Comparison of ENCODE assay signal across 8 cellular contexts in the genomic region with DNA sequence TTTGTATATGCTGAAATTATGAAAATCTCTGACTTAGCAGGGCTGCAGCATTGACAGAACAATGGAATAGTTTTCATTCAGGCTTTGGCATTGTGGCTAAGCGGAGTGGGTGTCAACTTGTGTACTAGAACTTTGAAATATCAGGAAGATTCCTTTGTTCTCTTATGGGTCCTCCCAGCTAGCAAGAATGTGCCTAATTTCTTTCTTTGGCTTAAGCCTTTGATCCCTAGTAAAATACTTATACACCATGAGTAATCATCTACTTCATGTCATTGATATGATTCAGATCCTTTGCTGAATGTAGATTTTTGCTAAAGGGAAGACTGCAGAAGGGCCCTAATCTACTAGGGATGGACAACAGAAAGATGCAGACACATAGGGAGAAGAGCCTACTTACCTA. TPM values are rescaled to one million over a fixed set of nuclear protein-coding genes. Genes with fewer than 3 reads are reported as not detected.
A peak's percentile ranks its signal among the peaks of the same experiment; 100 is the strongest.
DNase-seq lines count a peak whose midpoint lies in the region; ATAC-seq and TF ChIP-seq lines count a peak whose summit lies in the region.

No MANE protein-coding gene starts in this region.

- peaks cover 35% of the 10 kb centered on the region for H3K36me3 Mint-ChIP-seq in activated naive CD8-positive, alpha-beta T cell treated with anti-CD3 and anti-CD28 coated beads, Interleukin-2, amount 50 U/mL, for 24 hours (ENCODE audit: low read depth)

- intact Hi-C loops in left ventricle myocardium inferior (cut with micrococcal nuclease) = no loop called here
- intact Hi-C loops in cardiac septum (cut with DNase I) = no loop called here
- intact Hi-C loops in vagina (cut with DNase I) = no loop called here

- no peak for TF ChIP-seq POLR2A in vagina (IDR thresholded peaks at IDR 0.05)

- peak overlapping the region; percentile 61 for H3K4me3 Mint-ChIP-seq in activated naive CD8-positive, alpha-beta T cell treated with anti-CD3 and anti-CD28 coated beads, Interleukin-2, amount 50 U/mL, for 24 hours

- H3K4me1 ChIP-seq in left ventricle myocardium inferior (peaks cover 61% of the 10 kb centered on the region), vagina (peaks cover 42% of the 10 kb centered on the region)

- H3K4me1 Mint-ChIP-seq in activated naive CD8-positive, alpha-beta T cell treated with anti-CD3 and anti-CD28 coated beads, Interleukin-2, amount 50 U/mL, for 24 hours = peaks cover 83% of the 10 kb centered on the region

- peaks cover 5% of the 10 kb centered on the region for H3K9me3 ChIP-seq in left ventricle myocardium inferior (replicated peaks)
- H3K9me3 ChIP-seq in vagina = no peaks in the 10 kb centered on the region

- no peaks in the 10 kb centered on the region for H3K9me3 Mint-ChIP-seq in activated naive CD8-positive, alpha-beta T cell treated with anti-CD3 and anti-CD28 coated beads, Interleukin-2, amount 50 U/mL, for 24 hours

- H3K27ac ChIP-seq in left ventricle myocardium inferior (replicated peaks) (peak overlapping the region; percentile 58), vagina (peak overlapping the region; percentile 0)

- no peaks in the 10 kb centered on the region for H3K27me3 Mint-ChIP-seq in activated naive CD8-positive, alpha-beta T cell treated with anti-CD3 and anti-CD28 coated beads, Interleukin-2, amount 50 U/mL, for 24 hours

- H3K27me3 ChIP-seq in left ventricle myocardium inferior (ENCODE audit: low read depth) (no peaks in the 10 kb centered on the region), vagina (no peaks in the 10 kb centered on the region)

- no peak for ATAC-seq in activated naive CD8-positive, alpha-beta T cell treated with anti-CD3 and anti-CD28 coated beads, Interleukin-2, amount 50 U/mL, for 24 hours
- no peak for ATAC-seq in HG02870 (IDR thresholded peaks at IDR 0.05; ENCODE audit: unreplicated experiment)
- ATAC-seq in GM18873 (IDR thresholded peaks at IDR 0.05; ENCODE audit: low FRiP score, unreplicated experiment) = no peak

- peak overlapping the region; percentile 99 for H3K27ac Mint-ChIP-seq in activated naive CD8-positive, alpha-beta T cell treated with anti-CD3 and anti-CD28 coated beads, Interleukin-2, amount 50 U/mL, for 24 hours

- TF ChIP-seq CTCF in left ventricle myocardium inferior (IDR thresholded peaks at IDR 0.05; ENCODE audit: borderline replicate concordance) = no peak
- TF ChIP-seq CTCF in vagina (IDR thresholded peaks at IDR 0.05) = no peak

- H3K4me3 ChIP-seq in left ventricle myocardium inferior = no peak overlapping the region
- H3K4me3 ChIP-seq in vagina = no peak overlapping the region

- no peak for DNase-seq in left ventricle myocardium inferior
- DNase-seq in cardiac septum (ENCODE audit: low spot score) = no peak
- no peak for DNase-seq in activated naive CD8-positive, alpha-beta T cell treated with anti-CD3 and anti-CD28 coated beads, Interleukin-2, amount 50 U/mL, for 24 hours
- DNase-seq in iris pigment epithelial cell (ENCODE audit: low read depth) = peak; percentile 74
- DNase-seq in vagina (ENCODE audit: extremely low spot score in 2 of 2) = no peak
- DNase-seq in DMS153 treated with DMSO at 0.1 percent for 48 hours (lab: John Stamatoyannopoulos, UW; ENCODE audit: unreplicated experiment) = no peak

- H3K36me3 ChIP-seq in left ventricle myocardium inferior (no peaks in the 10 kb centered on the region), vagina (no peaks in the 10 kb centered on the region)

RNA-seq across cellular contexts. Expression of gene AVL9, which starts 6.2 kb away (rescaled TPM):
- total RNA-seq in left ventricle myocardium inferior (11.8 TPM), cardiac septum (12.5 TPM), vagina (25.5 TPM)

RNA-seq across cellular contexts. Expression of gene LSM5, which starts 11.3 kb away (rescaled TPM):
- total RNA-seq in left ventricle myocardium inferior = 39.5 TPM
- 31.1 TPM for total RNA-seq in cardiac septum
- total RNA-seq in vagina = 31.9 TPM
